In the genomic region with DNA sequence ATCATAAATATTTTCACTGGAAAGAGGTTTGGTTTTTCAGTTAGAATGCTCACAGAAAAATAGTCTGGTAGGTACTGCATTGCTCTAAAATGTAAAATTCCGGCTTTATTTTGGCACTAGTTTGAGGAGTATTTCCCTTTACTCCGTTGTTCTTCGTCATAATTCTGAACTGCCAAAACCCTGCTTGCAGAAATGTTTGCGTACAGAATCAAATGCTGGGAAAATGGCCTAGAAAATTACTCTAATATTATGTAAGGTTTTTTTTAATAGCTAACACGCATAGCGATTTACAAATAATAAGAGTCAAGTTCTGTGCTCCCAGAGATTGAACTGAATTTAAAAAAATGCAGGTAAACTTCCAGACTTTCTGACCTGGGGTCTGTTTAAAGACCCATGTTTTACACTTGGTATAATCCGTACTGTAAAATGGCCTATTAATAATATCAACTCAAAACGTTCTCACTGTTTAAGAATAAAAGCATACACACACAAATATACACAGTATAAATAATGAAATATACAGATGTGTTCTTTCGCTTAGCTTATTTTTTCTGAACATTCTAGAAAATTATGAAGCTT, we compare ENCODE assay signal across 2 cellular contexts.
TF ChIP-seq lines count a peak whose summit lies in the region.

No MANE protein-coding gene starts in this region.

TF ChIP-seq in SK-N-SH, 30 proteins besides CTCF, POLR2A, EP300 and RAD21 (continued from another document):
- TF ChIP-seq, protein P1, sequence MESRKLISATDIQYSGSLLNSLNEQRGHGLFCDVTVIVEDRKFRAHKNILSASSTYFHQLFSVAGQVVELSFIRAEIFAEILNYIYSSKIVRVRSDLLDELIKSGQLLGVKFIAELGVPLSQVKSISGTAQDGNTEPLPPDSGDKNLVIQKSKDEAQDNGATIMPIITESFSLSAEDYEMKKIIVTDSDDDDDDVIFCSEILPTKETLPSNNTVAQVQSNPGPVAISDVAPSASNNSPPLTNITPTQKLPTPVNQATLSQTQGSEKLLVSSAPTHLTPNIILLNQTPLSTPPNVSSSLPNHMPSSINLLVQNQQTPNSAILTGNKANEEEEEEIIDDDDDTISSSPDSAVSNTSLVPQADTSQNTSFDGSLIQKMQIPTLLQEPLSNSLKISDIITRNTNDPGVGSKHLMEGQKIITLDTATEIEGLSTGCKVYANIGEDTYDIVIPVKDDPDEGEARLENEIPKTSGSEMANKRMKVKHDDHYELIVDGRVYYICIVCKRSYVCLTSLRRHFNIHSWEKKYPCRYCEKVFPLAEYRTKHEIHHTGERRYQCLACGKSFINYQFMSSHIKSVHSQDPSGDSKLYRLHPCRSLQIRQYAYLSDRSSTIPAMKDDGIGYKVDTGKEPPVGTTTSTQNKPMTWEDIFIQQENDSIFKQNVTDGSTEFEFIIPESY (IDR thresholded peaks at IDR 0.05; ENCODE audit: borderline replicate concordance, low read depth), result no peak
- TF ChIP-seq JUND (IDR thresholded peaks at IDR 0.05) (no peak), YY1 (IDR thresholded peaks at IDR 0.05; ENCODE audit: low read depth) (no peak), MEF2A (IDR thresholded peaks at IDR 0.05; ENCODE audit: borderline replicate concordance, low read depth) (no peak)

TF ChIP-seq in SK-N-SH treated with all-trans-retinoic acid at 6 μM for 48 hours, 23 proteins besides CTCF, POLR2A, EP300 and RAD21:
- TF ChIP-seq, protein P2, sequence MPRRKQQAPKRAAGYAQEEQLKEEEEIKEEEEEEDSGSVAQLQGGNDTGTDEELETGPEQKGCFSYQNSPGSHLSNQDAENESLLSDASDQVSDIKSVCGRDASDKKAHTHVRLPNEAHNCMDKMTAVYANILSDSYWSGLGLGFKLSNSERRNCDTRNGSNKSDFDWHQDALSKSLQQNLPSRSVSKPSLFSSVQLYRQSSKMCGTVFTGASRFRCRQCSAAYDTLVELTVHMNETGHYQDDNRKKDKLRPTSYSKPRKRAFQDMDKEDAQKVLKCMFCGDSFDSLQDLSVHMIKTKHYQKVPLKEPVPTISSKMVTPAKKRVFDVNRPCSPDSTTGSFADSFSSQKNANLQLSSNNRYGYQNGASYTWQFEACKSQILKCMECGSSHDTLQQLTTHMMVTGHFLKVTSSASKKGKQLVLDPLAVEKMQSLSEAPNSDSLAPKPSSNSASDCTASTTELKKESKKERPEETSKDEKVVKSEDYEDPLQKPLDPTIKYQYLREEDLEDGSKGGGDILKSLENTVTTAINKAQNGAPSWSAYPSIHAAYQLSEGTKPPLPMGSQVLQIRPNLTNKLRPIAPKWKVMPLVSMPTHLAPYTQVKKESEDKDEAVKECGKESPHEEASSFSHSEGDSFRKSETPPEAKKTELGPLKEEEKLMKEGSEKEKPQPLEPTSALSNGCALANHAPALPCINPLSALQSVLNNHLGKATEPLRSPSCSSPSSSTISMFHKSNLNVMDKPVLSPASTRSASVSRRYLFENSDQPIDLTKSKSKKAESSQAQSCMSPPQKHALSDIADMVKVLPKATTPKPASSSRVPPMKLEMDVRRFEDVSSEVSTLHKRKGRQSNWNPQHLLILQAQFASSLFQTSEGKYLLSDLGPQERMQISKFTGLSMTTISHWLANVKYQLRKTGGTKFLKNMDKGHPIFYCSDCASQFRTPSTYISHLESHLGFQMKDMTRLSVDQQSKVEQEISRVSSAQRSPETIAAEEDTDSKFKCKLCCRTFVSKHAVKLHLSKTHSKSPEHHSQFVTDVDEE (CRISPR knock-in tag; IDR thresholded peaks at IDR 0.05), result no peak
- TF ChIP-seq SNAI2 (CRISPR knock-in tag; IDR thresholded peaks at IDR 0.05) (no peak), GLIS3 (CRISPR knock-in tag; IDR thresholded peaks at IDR 0.05) (no peak), ISL1 (CRISPR knock-in tag; IDR thresholded peaks at IDR 0.05) (no peak), ZNF565 (CRISPR knock-in tag; conservative IDR thresholded peaks at IDR 0.05; ENCODE audit: low read depth) (no peak), TCF4 (CRISPR knock-in tag; IDR thresholded peaks at IDR 0.05; ENCODE audit: borderline replicate concordance) (no peak), CSDC2 (CRISPR knock-in tag; IDR thresholded peaks at IDR 0.05) (no peak), RARB (CRISPR knock-in tag; IDR thresholded peaks at IDR 0.05) (no peak), ESRRG (CRISPR knock-in tag; IDR thresholded peaks at IDR 0.05) (no peak), ZNF8 (CRISPR knock-in tag; IDR thresholded peaks at IDR 0.05) (no peak), PPARA (CRISPR knock-in tag; IDR thresholded peaks at IDR 0.05; ENCODE audit: borderline replicate concordance) (no peak), BACH2 (CRISPR knock-in tag; IDR thresholded peaks at IDR 0.05; ENCODE audit: borderline replicate concordance) (no peak), ZNF70 (CRISPR knock-in tag; IDR thresholded peaks at IDR 0.05) (no peak), ZFP3 (CRISPR knock-in tag; IDR thresholded peaks at IDR 0.05) (no peak), TOX (CRISPR knock-in tag; IDR thresholded peaks at IDR 0.05; ENCODE audit: borderline replicate concordance) (no peak), ARNTL (CRISPR knock-in tag; IDR thresholded peaks at IDR 0.05; ENCODE audit: borderline replicate concordance, low read depth) (no peak), ZC3H10 (CRISPR knock-in tag; IDR thresholded peaks at IDR 0.05) (no peak)
- TF ChIP-seq, protein P3, sequence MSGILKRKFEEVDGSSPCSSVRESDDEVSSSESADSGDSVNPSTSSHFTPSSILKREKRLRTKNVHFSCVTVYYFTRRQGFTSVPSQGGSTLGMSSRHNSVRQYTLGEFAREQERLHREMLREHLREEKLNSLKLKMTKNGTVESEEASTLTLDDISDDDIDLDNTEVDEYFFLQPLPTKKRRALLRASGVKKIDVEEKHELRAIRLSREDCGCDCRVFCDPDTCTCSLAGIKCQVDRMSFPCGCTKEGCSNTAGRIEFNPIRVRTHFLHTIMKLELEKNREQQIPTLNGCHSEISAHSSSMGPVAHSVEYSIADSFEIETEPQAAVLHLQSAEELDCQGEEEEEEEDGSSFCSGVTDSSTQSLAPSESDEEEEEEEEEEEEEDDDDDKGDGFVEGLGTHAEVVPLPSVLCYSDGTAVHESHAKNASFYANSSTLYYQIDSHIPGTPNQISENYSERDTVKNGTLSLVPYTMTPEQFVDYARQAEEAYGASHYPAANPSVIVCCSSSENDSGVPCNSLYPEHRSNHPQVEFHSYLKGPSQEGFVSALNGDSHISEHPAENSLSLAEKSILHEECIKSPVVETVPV (CRISPR knock-in tag; IDR thresholded peaks at IDR 0.05), result no peak
- TF ChIP-seq, protein P4, sequence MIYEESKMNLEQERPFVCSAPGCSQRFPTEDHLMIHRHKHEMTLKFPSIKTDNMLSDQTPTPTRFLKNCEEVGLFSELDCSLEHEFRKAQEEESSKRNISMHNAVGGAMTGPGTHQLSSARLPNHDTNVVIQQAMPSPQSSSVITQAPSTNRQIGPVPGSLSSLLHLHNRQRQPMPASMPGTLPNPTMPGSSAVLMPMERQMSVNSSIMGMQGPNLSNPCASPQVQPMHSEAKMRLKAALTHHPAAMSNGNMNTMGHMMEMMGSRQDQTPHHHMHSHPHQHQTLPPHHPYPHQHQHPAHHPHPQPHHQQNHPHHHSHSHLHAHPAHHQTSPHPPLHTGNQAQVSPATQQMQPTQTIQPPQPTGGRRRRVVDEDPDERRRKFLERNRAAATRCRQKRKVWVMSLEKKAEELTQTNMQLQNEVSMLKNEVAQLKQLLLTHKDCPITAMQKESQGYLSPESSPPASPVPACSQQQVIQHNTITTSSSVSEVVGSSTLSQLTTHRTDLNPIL (CRISPR knock-in tag; IDR thresholded peaks at IDR 0.05; ENCODE audit: low read depth), result no peak
- TF ChIP-seq, protein P5, sequence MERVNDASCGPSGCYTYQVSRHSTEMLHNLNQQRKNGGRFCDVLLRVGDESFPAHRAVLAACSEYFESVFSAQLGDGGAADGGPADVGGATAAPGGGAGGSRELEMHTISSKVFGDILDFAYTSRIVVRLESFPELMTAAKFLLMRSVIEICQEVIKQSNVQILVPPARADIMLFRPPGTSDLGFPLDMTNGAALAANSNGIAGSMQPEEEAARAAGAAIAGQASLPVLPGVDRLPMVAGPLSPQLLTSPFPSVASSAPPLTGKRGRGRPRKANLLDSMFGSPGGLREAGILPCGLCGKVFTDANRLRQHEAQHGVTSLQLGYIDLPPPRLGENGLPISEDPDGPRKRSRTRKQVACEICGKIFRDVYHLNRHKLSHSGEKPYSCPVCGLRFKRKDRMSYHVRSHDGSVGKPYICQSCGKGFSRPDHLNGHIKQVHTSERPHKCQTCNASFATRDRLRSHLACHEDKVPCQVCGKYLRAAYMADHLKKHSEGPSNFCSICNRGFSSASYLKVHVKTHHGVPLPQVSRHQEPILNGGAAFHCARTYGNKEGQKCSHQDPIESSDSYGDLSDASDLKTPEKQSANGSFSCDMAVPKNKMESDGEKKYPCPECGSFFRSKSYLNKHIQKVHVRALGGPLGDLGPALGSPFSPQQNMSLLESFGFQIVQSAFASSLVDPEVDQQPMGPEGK (CRISPR knock-in tag; IDR thresholded peaks at IDR 0.05; ENCODE audit: borderline replicate concordance), result no peak
